23 cellular contexts compared by ENCODE assay signal in genomic region chr13:45082964-45083363, GRCh38. TPM values are rescaled to one million over a fixed set of nuclear protein-coding genes. Genes with fewer than 3 reads are reported as not detected.
DNase-seq lines count a peak whose midpoint lies in the region; ATAC-seq and TF ChIP-seq lines count a peak whose summit lies in the region.
"Had no signal": no experiment of that assay in that cellular context is flagged by ENCODE, and none has a peak within 500 bp of the region (broad histone marks: within the 10 kb centered on the region; RNA-seq: fewer than 3 reads in every experiment).

No MANE protein-coding gene starts in this region.

- ATAC-seq in effector memory CD8-positive, alpha-beta T cell (replicated peaks): no peak
- no peak for ATAC-seq in GM21529 (IDR thresholded peaks at IDR 0.05; ENCODE audit: unreplicated experiment)
- ATAC-seq: activated CD4-positive, CD25-positive, alpha-beta regulatory T cell treated with anti-CD3 and anti-CD28 coated beads, Interleukin-2, amount 50 U/mL, for 24 hours; psoas muscle had no signal

- no peaks in the 10 kb centered on the region for H3K9me3 Mint-ChIP-seq in chondrocyte (ENCODE audit: low read depth)
- no peaks in the 10 kb centered on the region for H3K9me3 Mint-ChIP-seq in effector memory CD8-positive, alpha-beta T cell
- H3K9me3 Mint-ChIP-seq: activated T-helper 1 cell treated with anti-CD3 and anti-CD28 coated beads, Interleukin-12 subunit alpha, Interleukin-12 subunit beta, Interleukin-2, Interleukin-4 antibody, amounts not matched to agents 30 ng/mL and 10 ng/mL and 1 ng/mL, durations not matched to agents 14 hours and 24 hours and 36 hours; neural crest cell had no signal

- no peaks in the 10 kb centered on the region for H3K4me1 Mint-ChIP-seq in chondrocyte (ENCODE audit: low read depth)
- peaks cover 4% of the 10 kb centered on the region in 2 donors for H3K4me1 Mint-ChIP-seq in effector memory CD8-positive, alpha-beta T cell (ENCODE audit: low read depth in 2 of 2)
- H3K4me1 Mint-ChIP-seq: neural crest cell had no signal

- no peak overlapping the region for H3K27ac Mint-ChIP-seq in chondrocyte (ENCODE audit: unreplicated experiment)
- H3K27ac Mint-ChIP-seq in effector memory CD8-positive, alpha-beta T cell: no peak overlapping the region
- H3K27ac Mint-ChIP-seq: activated naive CD8-positive, alpha-beta T cell; activated T-helper 1 cell treated with anti-CD3 and anti-CD28 coated beads, Interleukin-12 subunit alpha, Interleukin-12 subunit beta, Interleukin-2, Interleukin-4 antibody, amounts not matched to agents 30 ng/mL and 10 ng/mL and 1 ng/mL, durations not matched to agents 14 hours and 24 hours and 36 hours had no signal

- no peaks in the 10 kb centered on the region for H3K36me3 Mint-ChIP-seq in chondrocyte (ENCODE audit: low read depth)
- H3K36me3 Mint-ChIP-seq in effector memory CD8-positive, alpha-beta T cell (ENCODE audit: insufficient read depth): no peaks in the 10 kb centered on the region
- H3K36me3 Mint-ChIP-seq: activated naive CD8-positive, alpha-beta T cell had no signal

- DNase-seq in EH (ENCODE audit: low read depth) (peak; percentile 82), LoVo (ENCODE audit: low spot score) (peak; percentile 34), cardiac fibroblast (ENCODE audit: low read depth in 2 of 2) (peak; percentile 11 to 61), myocyte (ENCODE audit: low read depth) (peak; percentile 66), COLO668 (lab: John Stamatoyannopoulos, UW; ENCODE audit: unreplicated experiment) (no peak), chondrocyte (ENCODE audit: low spot score) (no peak)
- DNase-seq in effector memory CD8-positive, alpha-beta T cell: no peak
- DNase-seq: effector CD4-positive, alpha-beta T cell; KBM-7; NCI-H1105; NCI-H2107; NCI-H526 treated with DMSO at 0.1 percent for 48 hours; psoas muscle; stimulated activated CD4-positive, alpha-beta T cell treated with anti-CD3 and anti-CD28 coated beads, Interleukin-4, amount 100 ng/mL, for 4 hours; T-helper 9 cell had no signal

- H3K4me3 Mint-ChIP-seq in chondrocyte (ENCODE audit: unreplicated experiment): no peak overlapping the region
- no peak overlapping the region for H3K4me3 Mint-ChIP-seq in effector memory CD8-positive, alpha-beta T cell
- H3K4me3 Mint-ChIP-seq: activated naive CD8-positive, alpha-beta T cell; activated T-helper 1 cell treated with anti-CD3 and anti-CD28 coated beads, Interleukin-12 subunit alpha, Interleukin-12 subunit beta, Interleukin-2, Interleukin-4 antibody, amounts not matched to agents 30 ng/mL and 10 ng/mL and 1 ng/mL, durations not matched to agents 14 hours and 24 hours and 36 hours; neural crest cell had no signal

- H3K27me3 Mint-ChIP-seq in chondrocyte (ENCODE audit: low read depth): peaks cover 10% of the 10 kb centered on the region
- peaks cover 0 to 6% of the 10 kb centered on the region in 2 donors for H3K27me3 Mint-ChIP-seq in effector memory CD8-positive, alpha-beta T cell
- H3K27me3 Mint-ChIP-seq: activated naive CD8-positive, alpha-beta T cell had no signal

- TF ChIP-seq CTCF in cardiac fibroblast (IDR thresholded peaks at IDR 0.05; ENCODE audit: low read depth, low read length): no peak
- TF ChIP-seq CTCF in chondrocyte (IDR thresholded peaks at IDR 0.05): no peak

- H3K4me3 ChIP-seq in cardiac fibroblast (replicated peaks in 1 of 2; ENCODE audit: low read depth in 2 of 2, low read length in 2 of 2): no peak overlapping the region
- H3K4me3 ChIP-seq: BLaER1 treated with 17β-estradiol and CSF1 and Interleukin-3, amounts not matched to agents 10 nM and 100 nM; PC-9; psoas muscle; SJSA1 had no signal

RNA-seq across cellular contexts. Expression of gene GTF2F2, which starts 37.3 kb away (rescaled TPM):
- total RNA-seq in myocyte: 30.8 and 33.9 TPM in 2 replicates
- 22.3 TPM for polyA plus RNA-seq in myocyte (2012)
- total RNA-seq in chondrocyte: 15.4 to 18.7 TPM (median 15.6 TPM) in 3 replicates

Comparison
In these comparisons a context has a peak if more than half of its experiments do, and no peak if none do; other contexts are left out.
1. DNase-seq: peak in EH (single experiment), LoVo (single experiment), cardiac fibroblast (2 of 2) and myocyte (single experiment); none in COLO668 (single experiment), chondrocyte (single experiment) and effector memory CD8-positive, alpha-beta T cell (0 of 3).